In genomic region chr19:44809856-44810554, GRCh38 we compare ENCODE assay signal across 18 cellular contexts. TPM values are rescaled to one million over a fixed set of nuclear protein-coding genes. Genes with fewer than 3 reads are reported as not detected.
A peak's percentile ranks its signal among the peaks of the same experiment; 100 is the strongest.
DNase-seq lines count a peak whose midpoint lies in the region; ATAC-seq and TF ChIP-seq lines count a peak whose summit lies in the region.
"Had no signal": no experiment of that assay in that cellular context is flagged by ENCODE, and none has a peak within 500 bp of the region (broad histone marks: within the 10 kb centered on the region; RNA-seq: fewer than 3 reads in every experiment).

No MANE protein-coding gene starts in this region.

- CTCF ChIA-PET in activated CD8-positive, alpha-beta memory T cell treated with anti-CD3 and anti-CD28 coated beads, Interleukin-2, amount 10 ng/mL, durations not matched to agents 7 days and 5 days (lab: Charles Lee): interaction anchor here (1.4 kb wide), 1 partner anchor 86 kb away, joined by 3 read pairs; no protein-coding TSS in a partner anchor

- no peaks in the 10 kb centered on the region for H3K36me3 Mint-ChIP-seq in activated CD8-positive, alpha-beta memory T cell treated with anti-CD3 and anti-CD28 coated beads, Interleukin-2, amount 10 ng/mL, durations not matched to agents 7 days and 5 days
- H3K36me3 Mint-ChIP-seq: naive thymus-derived CD8-positive, alpha-beta T cell had no signal

- no peak overlapping the region for H3K27ac Mint-ChIP-seq in activated CD8-positive, alpha-beta memory T cell treated with anti-CD3 and anti-CD28 coated beads, Interleukin-2, amount 10 ng/mL, durations not matched to agents 7 days and 5 days

- no peak overlapping the region for H2AFZ ChIP-seq in osteoblast (ENCODE audit: low read length)

- intact Hi-C loops in left ventricle myocardium superior (cut with micrococcal nuclease): no loop called here
- intact Hi-C loops in esophagus muscularis mucosa (cut with DNase I): no loop called here

- no peak overlapping the region for H3K4me3 Mint-ChIP-seq in activated CD8-positive, alpha-beta memory T cell treated with anti-CD3 and anti-CD28 coated beads, Interleukin-2, amount 10 ng/mL, durations not matched to agents 7 days and 5 days

- H3K4me1 ChIP-seq in right atrium auricular region (peaks cover 0 to 31% of the 10 kb centered on the region in 2 donors), esophagus muscularis mucosa (peaks cover 27 to 42% (median 37%) of the 10 kb centered on the region in 4 donors), osteoblast (ENCODE audit: insufficient read depth, low read length) (peaks cover 17% of the 10 kb centered on the region)

- no peaks in the 10 kb centered on the region for H3K9me3 ChIP-seq in right atrium auricular region
- no peaks in the 10 kb centered on the region for H3K9me3 ChIP-seq in esophagus muscularis mucosa
- H3K9me3 ChIP-seq in osteoblast (ENCODE audit: low read depth, low read length): no peaks in the 10 kb centered on the region
- H3K9me3 ChIP-seq: body of pancreas, transverse colon had no signal

- peak overlapping the region; percentile 63 to 66 for H3K4me3 ChIP-seq in right atrium auricular region
- peak overlapping the region; percentile 59 to 73 (median 63) for H3K4me3 ChIP-seq in esophagus muscularis mucosa
- no peak overlapping the region for H3K4me3 ChIP-seq in osteoblast (ENCODE audit: insufficient read depth, low read length)
- H3K4me3 ChIP-seq: GM12878 had no signal

- H3K27me3 Mint-ChIP-seq in activated CD8-positive, alpha-beta memory T cell treated with anti-CD3 and anti-CD28 coated beads, Interleukin-2, amount 10 ng/mL, durations not matched to agents 7 days and 5 days: peaks cover 16% of the 10 kb centered on the region

- DNase-seq in right atrium auricular region (ENCODE audit: low spot score) (no peak), left ventricle myocardium superior (no peak), esophagus muscularis mucosa (ENCODE audit: extremely low spot score) (no peak), osteoblast (ENCODE audit: insufficient read length, low spot score, missing footprints) (peak; percentile 80), NCI-H1930 (lab: John Stamatoyannopoulos, UW) (no peak), COLO829 (ENCODE audit: low spot score) (no peak)
- DNase-seq in stimulated activated CD4-positive, alpha-beta T cell treated with anti-CD3 and anti-CD28 coated beads, Interleukin-4, amount 100 ng/mL, for 24 hours: no peak
- DNase-seq in activated CD8-positive, alpha-beta memory T cell treated with anti-CD3 and anti-CD28 coated beads, Interleukin-2, amount 10 ng/mL, durations not matched to agents 7 days and 5 days: no peak
- DNase-seq: ACHN; activated CD4-positive, alpha-beta T cell treated with anti-CD3 and anti-CD28 coated beads, Interleukin-2, amount 50 U/mL, for 1 hour; body of pancreas; naive thymus-derived CD8-positive, alpha-beta T cell; NCI-H1048; NCI-H345; stimulated activated CD4-positive, alpha-beta T cell treated with anti-CD3 and anti-CD28 coated beads, Interleukin-12 subunit alpha, Interleukin-12 subunit beta, amount 100 ng/mL, for 4 hours; T-helper 2 cell; transverse colon had no signal

- H3K79me2 ChIP-seq in osteoblast (ENCODE audit: insufficient read depth, low read length): no peaks in the 10 kb centered on the region

- H3K27ac ChIP-seq in right atrium auricular region (peak overlapping the region; percentile 56 to 75), esophagus muscularis mucosa (replicated peaks in 1 of 4) (peak overlapping the region in 2 of 4 donors; percentile 12 to 79), osteoblast (ENCODE audit: low read depth, low read length) (no peak overlapping the region)

- TF ChIP-seq CTCF in right atrium auricular region (IDR thresholded peaks at IDR 0.05): no peak
- TF ChIP-seq CTCF in esophagus muscularis mucosa (IDR thresholded peaks at IDR 0.05): no peak
- TF ChIP-seq CTCF in osteoblast (IDR thresholded peaks at IDR 0.05; ENCODE audit: extremely low read depth, low read depth, low read length): no peak

- H3K4me1 Mint-ChIP-seq in activated CD8-positive, alpha-beta memory T cell treated with anti-CD3 and anti-CD28 coated beads, Interleukin-2, amount 10 ng/mL, durations not matched to agents 7 days and 5 days: no peaks in the 10 kb centered on the region

- H3K27me3 ChIP-seq in right atrium auricular region: no peaks in the 10 kb centered on the region
- H3K27me3 ChIP-seq in esophagus muscularis mucosa: no peaks in the 10 kb centered on the region
- no peaks in the 10 kb centered on the region for H3K27me3 ChIP-seq in osteoblast (ENCODE audit: insufficient read depth, low read length)
- H3K27me3 ChIP-seq: body of pancreas had no signal

- 72% methylated on average over 11 of the region's 12 CpGs for WGBS in esophagus muscularis mucosa

- TF ChIP-seq POLR2A in esophagus muscularis mucosa (IDR thresholded peaks at IDR 0.05; ENCODE audit: low read depth): no peak

- TF ChIP-seq EP300 in esophagus muscularis mucosa (IDR thresholded peaks at IDR 0.05): no peak

- no peaks in the 10 kb centered on the region for H3K9me3 Mint-ChIP-seq in activated CD8-positive, alpha-beta memory T cell treated with anti-CD3 and anti-CD28 coated beads, Interleukin-2, amount 10 ng/mL, durations not matched to agents 7 days and 5 days (ENCODE audit: low read depth)
- H3K9me3 Mint-ChIP-seq: naive thymus-derived CD8-positive, alpha-beta T cell had no signal

- no peak for ATAC-seq in left ventricle myocardium superior
- ATAC-seq in activated CD8-positive, alpha-beta memory T cell treated with anti-CD3 and anti-CD28 coated beads, Interleukin-2, amount 10 ng/mL, durations not matched to agents 7 days and 5 days: no peak
- ATAC-seq: body of pancreas; GM12878; naive thymus-derived CD8-positive, alpha-beta T cell had no signal

- no peaks in the 10 kb centered on the region for H4K20me1 ChIP-seq in osteoblast (ENCODE audit: insufficient read depth, low read length)

- H3K4me2 ChIP-seq in osteoblast (ENCODE audit: insufficient read depth, low read length): no peak overlapping the region

- H3K36me3 ChIP-seq in right atrium auricular region (peaks cover 22% of the 10 kb centered on the region), esophagus muscularis mucosa (peaks cover 0 to 38% (median 26%) of the 10 kb centered on the region in 4 donors), osteoblast (ENCODE audit: insufficient read depth, low read length) (no peaks in the 10 kb centered on the region)
- H3K36me3 ChIP-seq: transverse colon had no signal

RNA-seq across cellular contexts. Expression of gene BCAM, which starts 1.1 kb away (rescaled TPM):
- total RNA-seq in right atrium auricular region: 100 to 1,000 TPM in 1 of 2 donors, 10 to 100 TPM in 1; 82.1 to 102 TPM
- 85.5 TPM for total RNA-seq in left ventricle myocardium superior
- 10 to 100 TPM; 32.4 to 76.5 (median 56.6) TPM for total RNA-seq in esophagus muscularis mucosa
- total RNA-seq in osteoblast: 4.3 and 4.4 TPM in 2 replicates
- total RNA-seq in activated CD8-positive, alpha-beta memory T cell treated with anti-CD3 and anti-CD28 coated beads, Interleukin-2, amount 10 ng/mL, durations not matched to agents 7 days and 5 days: not detected
- total RNA-seq: naive thymus-derived CD8-positive, alpha-beta T cell had no signal

RNA-seq across cellular contexts. Expression of gene CBLC, which starts 32.3 kb away (rescaled TPM):
- total RNA-seq in right atrium auricular region: not detected
- not detected for total RNA-seq in left ventricle myocardium superior
- under 1 TPM in 2 of 4 donors, not detected in 2; 0.34 to 0.50 TPM for total RNA-seq in esophagus muscularis mucosa
- total RNA-seq in osteoblast: not detected in 2 replicates
- not detected for total RNA-seq in activated CD8-positive, alpha-beta memory T cell treated with anti-CD3 and anti-CD28 coated beads, Interleukin-2, amount 10 ng/mL, durations not matched to agents 7 days and 5 days
- total RNA-seq: GM12878; naive thymus-derived CD8-positive, alpha-beta T cell had no signal

RNA-seq across cellular contexts. Expression of gene NECTIN2, which starts 36.1 kb away (rescaled TPM):
- total RNA-seq in right atrium auricular region (10 to 100 TPM; 65.1 to 95.7 TPM), left ventricle myocardium superior (35.4 TPM), esophagus muscularis mucosa (10 to 100 TPM; 34.5 to 72.4 (median 60.1) TPM), osteoblast (38.9 and 46.0 TPM in 2 replicates)
- under 1 TPM; 0.49 to 0.67 TPM for total RNA-seq in activated CD8-positive, alpha-beta memory T cell treated with anti-CD3 and anti-CD28 coated beads, Interleukin-2, amount 10 ng/mL, durations not matched to agents 7 days and 5 days

Comparison
In these comparisons a context has a peak if more than half of its experiments do, and no peak if none do; other contexts are left out.
1. RNA of gene NECTIN2, which starts 36.1 kb away (total RNA-seq): 65.1 to 95.7 TPM in right atrium auricular region, 34.5 to 72.4 TPM in esophagus muscularis mucosa, 38.9 to 46.0 TPM in osteoblast and 35.4 TPM in left ventricle myocardium superior (single experiment); 0.49 to 0.67 TPM in activated CD8-positive, alpha-beta memory T cell treated with anti-CD3 and anti-CD28 coated beads, Interleukin-2, amount 10 ng/mL, durations not matched to agents 7 days and 5 days; every median in the first group is over 10 times any median in the second.